In genomic region chr5:77973253-77973609, GRCh38 we compare ENCODE assay signal across 8 cellular contexts.
A peak's percentile ranks its signal among the peaks of the same experiment; 100 is the strongest.
DNase-seq lines count a peak whose midpoint lies in the region; ATAC-seq, FAIRE-seq and TF ChIP-seq lines count a peak whose summit lies in the region.

No MANE protein-coding gene starts in this region.

- H3K4me2 ChIP-seq in keratinocyte (ENCODE audit: control insufficient read depth, extremely low read depth, insufficient read depth, low read depth, low read length) = peak overlapping the region; percentile 65

- ATAC-seq in activated naive CD8-positive, alpha-beta T cell treated with anti-CD3 and anti-CD28 coated beads, Interleukin-2, amount 50 U/mL, for 24 hours = no peak
- ATAC-seq in GM19328 (IDR thresholded peaks at IDR 0.05; ENCODE audit: unreplicated experiment) (no peak), HG02588 (IDR thresholded peaks at IDR 0.05; ENCODE audit: unreplicated experiment) (no peak)

- H3K27ac ChIP-seq in keratinocyte (ENCODE audit: control insufficient read depth, insufficient read depth, low read length) = no peak overlapping the region
- H3K27ac ChIP-seq in subcutaneous abdominal adipose tissue (ENCODE audit: low read depth, low read length) = no peak overlapping the region

- no peak overlapping the region for H2AFZ ChIP-seq in keratinocyte (ENCODE audit: control insufficient read depth, low read length)

- H3K9ac ChIP-seq in keratinocyte (ENCODE audit: control insufficient read depth, extremely low read depth, insufficient read depth, low read length) (no peak overlapping the region), subcutaneous abdominal adipose tissue (ENCODE audit: low read length in 5 of 5) (no peak overlapping the region)

- no peaks in the 10 kb centered on the region for H3K9me3 Mint-ChIP-seq in activated naive CD4-positive, alpha-beta T cell treated with anti-CD3 and anti-CD28 coated beads, Interleukin-2, amount 50 U/mL, for 24 hours
- H3K9me3 Mint-ChIP-seq in activated naive CD8-positive, alpha-beta T cell treated with anti-CD3 and anti-CD28 coated beads, Interleukin-2, amount 50 U/mL, for 24 hours = no peaks in the 10 kb centered on the region

- peak overlapping the region; percentile 67 for H3K4me3 Mint-ChIP-seq in activated naive CD4-positive, alpha-beta T cell treated with anti-CD3 and anti-CD28 coated beads, Interleukin-2, amount 50 U/mL, for 24 hours
- peak overlapping the region; percentile 67 for H3K4me3 Mint-ChIP-seq in activated naive CD8-positive, alpha-beta T cell treated with anti-CD3 and anti-CD28 coated beads, Interleukin-2, amount 50 U/mL, for 24 hours

- peaks cover 3% of the 10 kb centered on the region for H4K20me1 ChIP-seq in keratinocyte (ENCODE audit: control insufficient read depth, extremely low read depth, insufficient read depth, low read length)

- H3K4me1 Mint-ChIP-seq in activated naive CD4-positive, alpha-beta T cell treated with anti-CD3 and anti-CD28 coated beads, Interleukin-2, amount 50 U/mL, for 24 hours = peaks cover 14% of the 10 kb centered on the region
- peaks cover 9% of the 10 kb centered on the region for H3K4me1 Mint-ChIP-seq in activated naive CD8-positive, alpha-beta T cell treated with anti-CD3 and anti-CD28 coated beads, Interleukin-2, amount 50 U/mL, for 24 hours

- FAIRE-seq in keratinocyte (lab: Jason Lieb, UNC) = no peak

- no peak overlapping the region for H3K27ac Mint-ChIP-seq in activated naive CD4-positive, alpha-beta T cell treated with anti-CD3 and anti-CD28 coated beads, Interleukin-2, amount 50 U/mL, for 24 hours
- H3K27ac Mint-ChIP-seq in activated naive CD8-positive, alpha-beta T cell treated with anti-CD3 and anti-CD28 coated beads, Interleukin-2, amount 50 U/mL, for 24 hours = no peak overlapping the region

- H3K4me1 ChIP-seq in keratinocyte (ENCODE audit: control insufficient read depth, extremely low read depth, insufficient read depth, low read length) (peaks cover 4% of the 10 kb centered on the region), subcutaneous abdominal adipose tissue (ENCODE audit: control insufficient read depth in 5 of 5, insufficient read depth in 5 of 5, low read length in 5 of 5) (peaks cover 4 to 19% (median 17%) of the 10 kb centered on the region in 5 donors)

- no peaks in the 10 kb centered on the region for H3K79me2 ChIP-seq in keratinocyte (ENCODE audit: control insufficient read depth, insufficient read depth, low read length)

- dilution Hi-C loops in keratinocyte (cut with MboI; ENCODE audit: extremely low pct_ligation_motif_present, low sequenced_read_pairs) = no loop called here

- peaks cover 41% of the 10 kb centered on the region for H3K27me3 Mint-ChIP-seq in activated naive CD4-positive, alpha-beta T cell treated with anti-CD3 and anti-CD28 coated beads, Interleukin-2, amount 50 U/mL, for 24 hours
- peaks cover 75% of the 10 kb centered on the region for H3K27me3 Mint-ChIP-seq in activated naive CD8-positive, alpha-beta T cell treated with anti-CD3 and anti-CD28 coated beads, Interleukin-2, amount 50 U/mL, for 24 hours

- H3K4me3 ChIP-seq in keratinocyte (ENCODE audit: control insufficient read depth in 2 of 3, extremely low read depth in 1 of 3, insufficient read depth in 2 of 3, low read depth in 1 of 3, low read length in 3 of 3) (peak overlapping the region in 1 of 3 experiments; percentile 50), subcutaneous abdominal adipose tissue (ENCODE audit: low read depth in 1 of 5, low read length in 5 of 5) (peak overlapping the region; percentile 54 to 64 (median 59))

- H3K36me3 Mint-ChIP-seq in activated naive CD4-positive, alpha-beta T cell treated with anti-CD3 and anti-CD28 coated beads, Interleukin-2, amount 50 U/mL, for 24 hours = peaks cover 5% of the 10 kb centered on the region
- no peaks in the 10 kb centered on the region for H3K36me3 Mint-ChIP-seq in activated naive CD8-positive, alpha-beta T cell treated with anti-CD3 and anti-CD28 coated beads, Interleukin-2, amount 50 U/mL, for 24 hours (ENCODE audit: low read depth)

- no peak for DNase-seq in activated naive CD4-positive, alpha-beta T cell (lab: John Stamatoyannopoulos, UW)
- no peak for DNase-seq in activated naive CD8-positive, alpha-beta T cell treated with anti-CD3 and anti-CD28 coated beads, Interleukin-2, amount 50 U/mL, for 24 hours
- DNase-seq in keratinocyte (ENCODE audit: low read depth, low spot score) (no peak), DMS153 treated with DMSO at 0.1 percent for 48 hours (lab: John Stamatoyannopoulos, UW; ENCODE audit: unreplicated experiment) (no peak)

- peak in 2 of 3 experiments; percentile 6 to 22 for TF ChIP-seq CTCF in keratinocyte (optimal IDR thresholded peaks at IDR 0.05 in 1 of 3, IDR thresholded peaks at IDR 0.05 in 1 of 3, conservative IDR thresholded peaks at IDR 0.05 in 1 of 3; ENCODE audit: extremely low read depth in 1 of 3, insufficient read depth in 2 of 3, low read length in 3 of 3)

- H3K27me3 ChIP-seq in keratinocyte (ENCODE audit: control insufficient read depth, extremely low read depth, insufficient read depth, low read length) (peaks cover 46% of the 10 kb centered on the region), subcutaneous abdominal adipose tissue (ENCODE audit: control insufficient read depth in 5 of 5, insufficient read depth in 4 of 5, low read length in 5 of 5) (peaks cover 14 to 30% (median 20%) of the 10 kb centered on the region in 5 donors)

- no peaks in the 10 kb centered on the region for H3K9me3 ChIP-seq in keratinocyte (ENCODE audit: control insufficient read depth, low read depth, low read length)
- H3K9me3 ChIP-seq in subcutaneous abdominal adipose tissue (ENCODE audit: control insufficient read depth in 5 of 5, low read length in 5 of 5) = no peaks in the 10 kb centered on the region

- H3K36me3 ChIP-seq in keratinocyte (ENCODE audit: control insufficient read depth in 2 of 2, extremely low read depth in 1 of 2, insufficient read depth in 2 of 2, low read length in 2 of 2) (no peaks in the 10 kb centered on the region), subcutaneous abdominal adipose tissue (ENCODE audit: control insufficient read depth in 5 of 5, insufficient read depth in 5 of 5, low read length in 5 of 5) (no peaks in the 10 kb centered on the region)

- H3K9me1 ChIP-seq in keratinocyte (ENCODE audit: control insufficient read depth, extremely low read depth, insufficient read depth, low read length) = no peaks in the 10 kb centered on the region
